7 cellular contexts compared by ENCODE assay signal in the genomic region with DNA sequence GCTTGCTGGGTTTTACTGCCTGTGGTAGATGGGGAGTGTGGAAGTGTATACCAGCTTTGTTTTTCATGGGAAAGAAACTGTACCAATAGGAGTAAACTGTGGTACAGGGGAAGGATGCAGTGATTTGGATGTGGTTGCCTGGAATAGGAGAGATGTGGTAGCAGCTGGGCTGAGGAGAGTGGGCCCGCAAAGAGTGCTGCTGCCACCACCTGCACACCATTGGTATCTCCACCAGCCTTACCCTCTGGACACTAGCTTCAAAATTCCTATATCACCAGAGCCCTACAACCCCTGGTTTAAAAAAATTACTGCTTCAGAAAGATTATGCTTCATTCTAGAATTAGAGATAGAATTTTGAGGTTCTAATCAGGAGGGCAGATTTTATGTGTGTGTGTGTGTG. TPM values are rescaled to one million over a fixed set of nuclear protein-coding genes. Genes with fewer than 3 reads are reported as not detected.
A peak's percentile ranks its signal among the peaks of the same experiment; 100 is the strongest.
DNase-seq lines count a peak whose midpoint lies in the region; ATAC-seq and TF ChIP-seq lines count a peak whose summit lies in the region.

No MANE protein-coding gene starts in this region.

- peak; percentile 41; the same call in 1 of the 2 replicates for TF ChIP-seq CTCF in OCI-LY7 (conservative IDR thresholded peaks at IDR 0.05; ENCODE audit: low read length)
- TF ChIP-seq CTCF in fibroblast of the aortic adventitia (IDR thresholded peaks at IDR 0.05; ENCODE audit: insufficient read depth, low read length), result peak; percentile 63

- no peaks in the 10 kb centered on the region for H3K27me3 ChIP-seq in H7 (ENCODE audit: control insufficient read depth, insufficient read depth, low read length)

- POLR2A ChIA-PET in OCI-LY7 (lab: Charles Lee), result interaction anchor here (0.6 to 0.9 kb wide), 5 partner anchors 20 to 858 kb away, joined by 3 to 5 read pairs (median 3); no protein-coding TSS in a partner anchor

- H3K4me1 ChIP-seq in OCI-LY7 (ENCODE audit: insufficient read depth, low read length, poor library complexity, severe bottlenecking), result no peaks in the 10 kb centered on the region

- H3K79me2 ChIP-seq in OCI-LY7 (ENCODE audit: insufficient read depth, low read depth, low read length), result no peaks in the 10 kb centered on the region

- CTCF ChIA-PET in OCI-LY7 (lab: Charles Lee; ENCODE audit: unreplicated experiment), result no interaction called here

- no peak overlapping the region for H2AFZ ChIP-seq in OCI-LY7 (ENCODE audit: low read length)

- no peaks in the 10 kb centered on the region for H3K36me3 ChIP-seq in H7 (replicated peaks; ENCODE audit: control insufficient read depth, insufficient read depth, low read length)
- H3K36me3 ChIP-seq in OCI-LY7 (ENCODE audit: insufficient read depth, low read length), result no peaks in the 10 kb centered on the region

- ATAC-seq in GM21390 (IDR thresholded peaks at IDR 0.05; ENCODE audit: unreplicated experiment), result no peak
- ATAC-seq in HG02610 (IDR thresholded peaks at IDR 0.05; ENCODE audit: unreplicated experiment), result no peak

- DNase-seq in H7 (peak; percentile 4), OCI-LY7 (ENCODE audit: low spot score) (no peak), fibroblast of the aortic adventitia (ENCODE audit: low read depth) (peak; percentile 44), posterior cingulate gyrus (peak in 6 of 10 donors; percentile 22 to 91 (median 50)), putamen (ENCODE audit: low spot score) (no peak)

- H4K20me1 ChIP-seq in OCI-LY7 (ENCODE audit: insufficient read depth, low read length), result no peaks in the 10 kb centered on the region

- no peaks in the 10 kb centered on the region for H3K9me3 ChIP-seq in OCI-LY7 (ENCODE audit: low read length)

- no peaks in the 10 kb centered on the region for H3K9me2 ChIP-seq in OCI-LY7 (ENCODE audit: insufficient read depth, low read length)

- H3K27ac ChIP-seq in OCI-LY7 (ENCODE audit: low read depth, low read length, poor library complexity, severe bottlenecking), result no peak overlapping the region

- BruUV-seq in OCI-LY7 (replicated peaks; lab: Mats Ljungman, UMichigan), result no TSS peak

- H3K4me3 ChIP-seq in H7 (ENCODE audit: insufficient read depth, low read depth, low read length), result no peak overlapping the region
- H3K4me3 ChIP-seq in OCI-LY7 (ENCODE audit: low read depth, low read length, poor library complexity, severe bottlenecking), result no peak overlapping the region
- H3K4me3 ChIP-seq in fibroblast of the aortic adventitia (ENCODE audit: low read depth, low read length), result no peak overlapping the region

- H3K4me2 ChIP-seq in OCI-LY7 (ENCODE audit: low read length), result no peak overlapping the region

- intact Hi-C loops in OCI-LY7 (cut with micrococcal nuclease; ENCODE audit: unreplicated experiment), result no loop called here
- intact Hi-C loops in posterior cingulate gyrus (cut with DNase I), result no loop called here

RNA-seq across cellular contexts. Expression of a gene that starts 53.6 kb away (rescaled TPM):
- total RNA-seq in H7 (2014; rRNA removed; shearing (Covaris generic)), result 0.22 and 0.28 TPM in 2 replicates
- total RNA-seq in OCI-LY7 (2014; rRNA removed; shearing (Covaris generic)), result 0.13 and 0.21 TPM in 2 replicates
- 0.72 and 0.98 TPM in 2 replicates for total RNA-seq in OCI-LY7 (2022)
- total RNA-seq in fibroblast of the aortic adventitia (ENCODE audit: low replicate concordance), result 0.33 and 2.2 TPM in 2 replicates

Comparison
In these comparisons a context has a peak if more than half of its experiments do, and no peak if none do; other contexts are left out.
1. DNase-seq: peak in H7 (single experiment), fibroblast of the aortic adventitia (single experiment) and posterior cingulate gyrus (6 of 10); none in OCI-LY7 (single experiment) and putamen (single experiment).